8 cellular contexts compared by ENCODE assay signal in genomic region chr1:117928881-117929339, GRCh38. TPM values are rescaled to one million over a fixed set of nuclear protein-coding genes. Genes with fewer than 3 reads are reported as not detected.
A peak's percentile ranks its signal among the peaks of the same experiment; 100 is the strongest.
DNase-seq lines count a peak whose midpoint lies in the region; ATAC-seq and TF ChIP-seq lines count a peak whose summit lies in the region.

No MANE protein-coding gene starts in this region.

- no peaks in the 10 kb centered on the region for H3K9me3 ChIP-seq in adrenal gland (replicated peaks in 1 of 3)
- H3K9me3 ChIP-seq in ovary = no peaks in the 10 kb centered on the region

- ATAC-seq in GM21423 (IDR thresholded peaks at IDR 0.05; ENCODE audit: unreplicated experiment) = peak; percentile 40

- peak overlapping the region; percentile 57 to 90 (median 86) for H3K27ac ChIP-seq in adrenal gland
- H3K27ac ChIP-seq in ovary = peak overlapping the region in 1 of 2 donors; percentile 54

- H3K4me3 ChIP-seq in adrenal gland (peak overlapping the region; percentile 19 to 86 (median 79)), ovary (peak overlapping the region; percentile 68)

- WGBS in adrenal gland, 4 donors = 0 to 1% (median 0%) methylated on average over 16 to 24 of the region's 24 CpGs
- WGBS in ovary, 3 donors = 0 to 1% (median 0%) methylated on average over 24 of the region's 24 CpGs

- DNase-seq in Daoy (ENCODE audit: low read depth) = peak; percentile 77
- peak; percentile 30 for DNase-seq in HS-5 (ENCODE audit: low read depth)
- DNase-seq in adrenal gland = peak; percentile 51 to 83 (median 74)
- DNase-seq in cardiac septum (ENCODE audit: low spot score) = peak; percentile 81
- DNase-seq in ovary = peak in 2 of 5 donors; percentile 24 to 29
- DNase-seq in 8988T = no peak

- TF ChIP-seq CTCF in adrenal gland (IDR thresholded peaks at IDR 0.05) (no peak), ovary (IDR thresholded peaks at IDR 0.05) (no peak)

- no peaks in the 10 kb centered on the region for H3K27me3 ChIP-seq in adrenal gland
- no peaks in the 10 kb centered on the region for H3K27me3 ChIP-seq in ovary

- TF ChIP-seq POLR2A in adrenal gland (IDR thresholded peaks at IDR 0.05) = peak; percentile 1 to 7
- no peak for TF ChIP-seq POLR2A in ovary (IDR thresholded peaks at IDR 0.05)

- TF ChIP-seq EP300 in ovary (IDR thresholded peaks at IDR 0.05) = no peak

- H3K4me1 ChIP-seq in adrenal gland (replicated peaks in 1 of 2) (peaks cover 7 to 47% of the 10 kb centered on the region in 2 donors), ovary (ENCODE audit: insufficient read depth) (peaks cover 11% of the 10 kb centered on the region)

- H3K36me3 ChIP-seq in adrenal gland (replicated peaks in 1 of 2) = no peaks in the 10 kb centered on the region
- H3K36me3 ChIP-seq in ovary = no peaks in the 10 kb centered on the region

- intact Hi-C loops in adrenal gland (cut with DNase I) (no loop called here), cardiac septum (cut with DNase I) (no loop called here), ovary (cut with DNase I) (no loop called here)

TF ChIP-seq in PFSK-1, 5 proteins besides CTCF, POLR2A, EP300 and RAD21:
- TF ChIP-seq POLR2AphosphoS5 (IDR thresholded peaks at IDR 0.05; ENCODE audit: low read depth, low read length) (no peak), REST (IDR thresholded peaks at IDR 0.05; ENCODE audit: insufficient read depth in 1 of 2, low read depth in 2 of 2, low read length in 2 of 2) (no peak), TAF1 (IDR thresholded peaks at IDR 0.05; ENCODE audit: borderline replicate concordance, insufficient read depth, low read length) (no peak), SIN3A (IDR thresholded peaks at IDR 0.05; ENCODE audit: borderline replicate concordance, insufficient read depth, low read length) (peak; percentile 60; the same call in 1 of the 2 replicates), FOXP2 (optimal IDR thresholded peaks at IDR 0.05; ENCODE audit: borderline replicate concordance, extremely low read depth, extremely low read length, insufficient read depth) (peak; percentile 34)

RNA-seq across cellular contexts. Expression of gene GDAP2, which starts 0.5 kb away (rescaled TPM):
- 31.9 and 41.6 TPM in 2 replicates for total RNA-seq in Daoy (2014; rRNA removed; shearing (Covaris generic))
- 8.0 TPM for polyA plus RNA-seq in PFSK-1 (2012; ENCODE audit: insufficient read length, low read depth)
- 10 to 100 TPM; 11.0 to 33.2 (median 25.1) TPM for total RNA-seq in adrenal gland
- 10 to 100 TPM in 1 of 3 donors, 1 to 10 TPM in 2; 2.2 to 14.5 (median 3.5) TPM for polyA plus RNA-seq in adrenal gland
- 25.5 TPM for total RNA-seq in cardiac septum
- 10 to 100 TPM; 12.6 to 29.8 (median 21.2) TPM for total RNA-seq in ovary
- polyA plus RNA-seq in ovary = 10 to 100 TPM in 1 of 2 donors, 1 to 10 TPM in 1; 2.4 to 12.2 TPM

RNA-seq across cellular contexts. Expression of gene WDR3, which starts 0.6 kb away (rescaled TPM):
- total RNA-seq in Daoy (2014; rRNA removed; shearing (Covaris generic)) = 105 and 106 TPM in 2 replicates
- 28.6 TPM for polyA plus RNA-seq in PFSK-1 (2012; ENCODE audit: insufficient read length, low read depth)
- total RNA-seq in adrenal gland (10 to 100 TPM in 7 of 8 donors, 1 to 10 TPM in 1; 9.9 to 41.8 (median 27.8) TPM), cardiac septum (14.5 TPM), ovary (10 to 100 TPM in 5 of 7 donors, 1 to 10 TPM in 2; 3.6 to 27.5 (median 20.8) TPM)
- polyA plus RNA-seq in adrenal gland (10 to 100 TPM in 1 of 3 donors, 1 to 10 TPM in 2; 2.8 to 57.4 (median 3.0) TPM), ovary (10 to 100 TPM in 1 of 2 donors, 1 to 10 TPM in 1; 4.8 to 29.1 TPM)
